Comparison of ENCODE assay signal across 1 cellular context in the genomic region with DNA sequence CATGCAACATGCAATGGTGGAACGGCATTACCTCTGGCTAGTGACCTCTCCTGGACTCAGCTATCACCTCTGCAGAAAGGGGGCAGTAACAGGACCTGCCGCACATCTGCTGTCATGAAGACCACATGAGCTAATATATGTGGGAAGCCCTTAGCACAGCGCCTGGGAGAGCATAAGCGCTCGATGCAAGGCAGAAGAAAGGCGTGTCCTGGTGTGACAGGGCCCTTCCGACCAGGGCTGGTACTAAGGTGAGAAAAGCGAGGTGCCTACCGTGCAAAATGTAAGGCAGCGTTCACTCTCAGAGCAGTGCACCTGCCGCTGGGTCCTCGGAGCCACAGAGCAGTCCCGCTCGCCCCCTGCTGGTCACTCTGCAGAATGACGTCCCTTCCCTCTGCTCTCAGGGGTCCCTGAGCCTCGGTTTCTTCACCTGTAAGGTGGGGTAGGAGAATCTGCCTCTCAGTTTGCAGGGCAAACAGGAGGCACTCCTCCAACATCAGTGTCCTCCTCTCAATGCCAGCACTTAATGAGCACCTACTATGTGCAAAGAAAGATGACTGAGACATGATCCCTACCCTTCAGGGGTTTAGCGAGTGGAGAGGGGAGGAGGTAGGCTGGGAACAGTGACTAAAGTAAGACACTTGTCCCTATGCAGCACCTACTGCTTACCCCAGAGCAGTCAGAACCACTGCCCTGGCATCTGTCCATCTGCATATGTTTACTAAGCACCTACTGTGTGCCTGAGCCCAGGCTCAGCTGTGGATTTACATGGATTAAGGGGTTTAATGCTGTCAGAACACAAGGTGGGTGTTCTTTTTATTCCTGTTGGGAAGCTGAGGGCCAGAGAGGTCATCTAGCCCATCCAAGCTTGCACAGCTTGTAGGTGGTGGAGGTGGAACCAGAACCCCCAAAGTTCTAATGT.
TF ChIP-seq lines count a peak whose summit lies in the region.

No MANE protein-coding gene starts in this region.

TF ChIP-seq in HepG2, 621 proteins besides CTCF, POLR2A, EP300 and RAD21 (continued from another document and continues in another):
- TF ChIP-seq, protein P1, sequence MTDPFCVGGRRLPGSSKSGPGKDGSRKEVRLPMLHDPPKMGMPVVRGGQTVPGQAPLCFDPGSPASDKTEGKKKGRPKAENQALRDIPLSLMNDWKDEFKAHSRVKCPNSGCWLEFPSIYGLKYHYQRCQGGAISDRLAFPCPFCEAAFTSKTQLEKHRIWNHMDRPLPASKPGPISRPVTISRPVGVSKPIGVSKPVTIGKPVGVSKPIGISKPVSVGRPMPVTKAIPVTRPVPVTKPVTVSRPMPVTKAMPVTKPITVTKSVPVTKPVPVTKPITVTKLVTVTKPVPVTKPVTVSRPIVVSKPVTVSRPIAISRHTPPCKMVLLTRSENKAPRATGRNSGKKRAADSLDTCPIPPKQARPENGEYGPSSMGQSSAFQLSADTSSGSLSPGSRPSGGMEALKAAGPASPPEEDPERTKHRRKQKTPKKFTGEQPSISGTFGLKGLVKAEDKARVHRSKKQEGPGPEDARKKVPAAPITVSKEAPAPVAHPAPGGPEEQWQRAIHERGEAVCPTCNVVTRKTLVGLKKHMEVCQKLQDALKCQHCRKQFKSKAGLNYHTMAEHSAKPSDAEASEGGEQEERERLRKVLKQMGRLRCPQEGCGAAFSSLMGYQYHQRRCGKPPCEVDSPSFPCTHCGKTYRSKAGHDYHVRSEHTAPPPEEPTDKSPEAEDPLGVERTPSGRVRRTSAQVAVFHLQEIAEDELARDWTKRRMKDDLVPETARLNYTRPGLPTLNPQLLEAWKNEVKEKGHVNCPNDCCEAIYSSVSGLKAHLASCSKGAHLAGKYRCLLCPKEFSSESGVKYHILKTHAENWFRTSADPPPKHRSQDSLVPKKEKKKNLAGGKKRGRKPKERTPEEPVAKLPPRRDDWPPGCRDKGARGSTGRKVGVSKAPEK (CRISPR knock-in tag; IDR thresholded peaks at IDR 0.05; ENCODE audit: borderline replicate concordance), result peak; percentile 60; the same call in 1 of the 2 replicates
- TF ChIP-seq ZNF761 (CRISPR knock-in tag; conservative IDR thresholded peaks at IDR 0.05), result 0 out of 2 replicates have a peak, but pooled peaks have one; percentile 30
- no peak; the same call in 1 of the 2 replicates for TF ChIP-seq MTF2 (CRISPR knock-in tag; IDR thresholded peaks at IDR 0.05; ENCODE audit: borderline replicate concordance)
- TF ChIP-seq, protein P2, sequence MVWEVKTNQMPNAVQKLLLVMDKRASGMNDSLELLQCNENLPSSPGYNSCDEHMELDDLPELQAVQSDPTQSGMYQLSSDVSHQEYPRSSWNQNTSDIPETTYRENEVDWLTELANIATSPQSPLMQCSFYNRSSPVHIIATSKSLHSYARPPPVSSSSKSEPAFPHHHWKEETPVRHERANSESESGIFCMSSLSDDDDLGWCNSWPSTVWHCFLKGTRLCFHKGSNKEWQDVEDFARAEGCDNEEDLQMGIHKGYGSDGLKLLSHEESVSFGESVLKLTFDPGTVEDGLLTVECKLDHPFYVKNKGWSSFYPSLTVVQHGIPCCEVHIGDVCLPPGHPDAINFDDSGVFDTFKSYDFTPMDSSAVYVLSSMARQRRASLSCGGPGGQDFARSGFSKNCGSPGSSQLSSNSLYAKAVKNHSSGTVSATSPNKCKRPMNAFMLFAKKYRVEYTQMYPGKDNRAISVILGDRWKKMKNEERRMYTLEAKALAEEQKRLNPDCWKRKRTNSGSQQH (CRISPR knock-in tag; IDR thresholded peaks at IDR 0.05; ENCODE audit: low read depth), result 0 out of 2 replicates have a peak, but pooled peaks have one; percentile 63
- TF ChIP-seq SMAD9 (CRISPR knock-in tag; IDR thresholded peaks at IDR 0.05), result 0 out of 2 replicates have a peak, but pooled peaks have one; percentile 68
- TF ChIP-seq, protein P3, sequence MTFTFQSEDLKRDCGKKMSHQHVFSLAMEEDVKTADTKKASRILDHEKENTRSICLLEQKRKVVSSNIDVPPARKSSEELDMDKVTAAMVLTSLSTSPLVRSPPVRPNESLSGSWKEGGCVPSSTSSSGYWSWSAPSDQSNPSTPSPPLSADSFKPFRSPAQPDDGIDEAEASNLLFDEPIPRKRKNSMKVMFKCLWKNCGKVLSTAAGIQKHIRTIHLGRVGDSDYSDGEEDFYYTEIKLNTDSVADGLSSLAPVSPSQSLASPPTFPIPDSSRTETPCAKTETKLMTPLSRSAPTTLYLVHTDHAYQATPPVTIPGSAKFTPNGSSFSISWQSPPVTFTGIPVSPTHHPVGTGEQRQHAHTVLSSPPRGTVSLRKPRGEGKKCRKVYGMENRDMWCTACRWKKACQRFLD (CRISPR knock-in tag; IDR thresholded peaks at IDR 0.05; ENCODE audit: borderline replicate concordance), result 0 out of 2 replicates have a peak, but pooled peaks have one; percentile 77
- peak; percentile 91; the same call in 1 of the 2 replicates for TF ChIP-seq ZNF292 (CRISPR knock-in tag; IDR thresholded peaks at IDR 0.05; ENCODE audit: borderline replicate concordance, low read depth)
- no peak for TF ChIP-seq PLRG1 (conservative IDR thresholded peaks at IDR 0.05)
- TF ChIP-seq MAFK (conservative IDR thresholded peaks at IDR 0.05 in 1 of 2, IDR thresholded peaks at IDR 0.05 in 1 of 2; ENCODE audit: low read length in 2 of 2), result no peak; a peak in 1 of 4 replicates
- no peak for TF ChIP-seq ZNF816 (CRISPR knock-in tag; IDR thresholded peaks at IDR 0.05; ENCODE audit: borderline replicate concordance)
- 0 out of 2 replicates have a peak, but pooled peaks have one; percentile 64 for TF ChIP-seq ZNF616 (CRISPR knock-in tag; IDR thresholded peaks at IDR 0.05; ENCODE audit: low read depth)
- TF ChIP-seq, protein P4, sequence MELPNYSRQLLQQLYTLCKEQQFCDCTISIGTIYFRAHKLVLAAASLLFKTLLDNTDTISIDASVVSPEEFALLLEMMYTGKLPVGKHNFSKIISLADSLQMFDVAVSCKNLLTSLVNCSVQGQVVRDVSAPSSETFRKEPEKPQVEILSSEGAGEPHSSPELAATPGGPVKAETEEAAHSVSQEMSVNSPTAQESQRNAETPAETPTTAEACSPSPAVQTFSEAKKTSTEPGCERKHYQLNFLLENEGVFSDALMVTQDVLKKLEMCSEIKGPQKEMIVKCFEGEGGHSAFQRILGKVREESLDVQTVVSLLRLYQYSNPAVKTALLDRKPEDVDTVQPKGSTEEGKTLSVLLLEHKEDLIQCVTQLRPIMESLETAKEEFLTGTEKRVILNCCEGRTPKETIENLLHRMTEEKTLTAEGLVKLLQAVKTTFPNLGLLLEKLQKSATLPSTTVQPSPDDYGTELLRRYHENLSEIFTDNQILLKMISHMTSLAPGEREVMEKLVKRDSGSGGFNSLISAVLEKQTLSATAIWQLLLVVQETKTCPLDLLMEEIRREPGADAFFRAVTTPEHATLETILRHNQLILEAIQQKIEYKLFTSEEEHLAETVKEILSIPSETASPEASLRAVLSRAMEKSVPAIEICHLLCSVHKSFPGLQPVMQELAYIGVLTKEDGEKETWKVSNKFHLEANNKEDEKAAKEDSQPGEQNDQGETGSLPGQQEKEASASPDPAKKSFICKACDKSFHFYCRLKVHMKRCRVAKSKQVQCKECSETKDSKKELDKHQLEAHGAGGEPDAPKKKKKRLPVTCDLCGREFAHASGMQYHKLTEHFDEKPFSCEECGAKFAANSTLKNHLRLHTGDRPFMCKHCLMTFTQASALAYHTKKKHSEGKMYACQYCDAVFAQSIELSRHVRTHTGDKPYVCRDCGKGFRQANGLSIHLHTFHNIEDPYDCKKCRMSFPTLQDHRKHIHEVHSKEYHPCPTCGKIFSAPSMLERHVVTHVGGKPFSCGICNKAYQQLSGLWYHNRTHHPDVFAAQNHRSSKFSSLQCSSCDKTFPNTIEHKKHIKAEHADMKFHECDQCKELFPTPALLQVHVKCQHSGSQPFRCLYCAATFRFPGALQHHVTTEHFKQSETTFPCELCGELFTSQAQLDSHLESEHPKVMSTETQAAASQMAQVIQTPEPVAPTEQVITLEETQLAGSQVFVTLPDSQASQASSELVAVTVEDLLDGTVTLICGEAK (IDR thresholded peaks at IDR 0.05), result no peak
- TF ChIP-seq, protein P4 (CRISPR knock-in tag; IDR thresholded peaks at IDR 0.05), result 0 out of 2 replicates have a peak, but pooled peaks have one; percentile 64
- TF ChIP-seq ZNF567 (CRISPR knock-in tag; IDR thresholded peaks at IDR 0.05; ENCODE audit: borderline replicate concordance), result peak; percentile 98
- TF ChIP-seq, protein P5, sequence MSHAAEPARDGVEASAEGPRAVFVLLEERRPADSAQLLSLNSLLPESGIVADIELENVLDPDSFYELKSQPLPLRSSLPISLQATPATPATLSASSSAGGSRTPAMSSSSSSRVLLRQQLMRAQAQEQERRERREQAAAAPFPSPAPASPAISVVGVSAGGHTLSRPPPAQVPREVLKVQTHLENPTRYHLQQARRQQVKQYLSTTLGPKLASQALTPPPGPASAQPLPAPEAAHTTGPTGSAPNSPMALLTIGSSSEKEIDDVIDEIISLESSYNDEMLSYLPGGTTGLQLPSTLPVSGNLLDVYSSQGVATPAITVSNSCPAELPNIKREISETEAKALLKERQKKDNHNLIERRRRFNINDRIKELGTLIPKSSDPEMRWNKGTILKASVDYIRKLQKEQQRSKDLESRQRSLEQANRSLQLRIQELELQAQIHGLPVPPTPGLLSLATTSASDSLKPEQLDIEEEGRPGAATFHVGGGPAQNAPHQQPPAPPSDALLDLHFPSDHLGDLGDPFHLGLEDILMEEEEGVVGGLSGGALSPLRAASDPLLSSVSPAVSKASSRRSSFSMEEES (CRISPR knock-in tag; IDR thresholded peaks at IDR 0.05), result 0 out of 2 replicates have a peak, but pooled peaks have one; percentile 43
- TF ChIP-seq HDAC1 (CRISPR knock-in tag; IDR thresholded peaks at IDR 0.05), result 0 out of 2 replicates have a peak, but pooled peaks have one; percentile 59
- TF ChIP-seq, protein P6, sequence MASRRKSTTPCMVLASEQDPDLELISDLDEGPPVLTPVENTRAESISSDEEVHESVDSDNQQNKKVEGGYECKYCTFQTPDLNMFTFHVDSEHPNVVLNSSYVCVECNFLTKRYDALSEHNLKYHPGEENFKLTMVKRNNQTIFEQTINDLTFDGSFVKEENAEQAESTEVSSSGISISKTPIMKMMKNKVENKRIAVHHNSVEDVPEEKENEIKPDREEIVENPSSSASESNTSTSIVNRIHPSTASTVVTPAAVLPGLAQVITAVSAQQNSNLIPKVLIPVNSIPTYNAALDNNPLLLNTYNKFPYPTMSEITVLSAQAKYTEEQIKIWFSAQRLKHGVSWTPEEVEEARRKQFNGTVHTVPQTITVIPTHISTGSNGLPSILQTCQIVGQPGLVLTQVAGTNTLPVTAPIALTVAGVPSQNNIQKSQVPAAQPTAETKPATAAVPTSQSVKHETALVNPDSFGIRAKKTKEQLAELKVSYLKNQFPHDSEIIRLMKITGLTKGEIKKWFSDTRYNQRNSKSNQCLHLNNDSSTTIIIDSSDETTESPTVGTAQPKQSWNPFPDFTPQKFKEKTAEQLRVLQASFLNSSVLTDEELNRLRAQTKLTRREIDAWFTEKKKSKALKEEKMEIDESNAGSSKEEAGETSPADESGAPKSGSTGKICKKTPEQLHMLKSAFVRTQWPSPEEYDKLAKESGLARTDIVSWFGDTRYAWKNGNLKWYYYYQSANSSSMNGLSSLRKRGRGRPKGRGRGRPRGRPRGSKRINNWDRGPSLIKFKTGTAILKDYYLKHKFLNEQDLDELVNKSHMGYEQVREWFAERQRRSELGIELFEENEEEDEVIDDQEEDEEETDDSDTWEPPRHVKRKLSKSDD (CRISPR knock-in tag; IDR thresholded peaks at IDR 0.05; ENCODE audit: low read depth), result no peak
- 0 out of 2 replicates have a peak, but pooled peaks have one; percentile 21 for TF ChIP-seq RCOR2 (CRISPR knock-in tag; IDR thresholded peaks at IDR 0.05)
- TF ChIP-seq SMAD3 (CRISPR knock-in tag; IDR thresholded peaks at IDR 0.05), result 0 out of 2 replicates have a peak, but pooled peaks have one; percentile 67
- TF ChIP-seq, protein P7, sequence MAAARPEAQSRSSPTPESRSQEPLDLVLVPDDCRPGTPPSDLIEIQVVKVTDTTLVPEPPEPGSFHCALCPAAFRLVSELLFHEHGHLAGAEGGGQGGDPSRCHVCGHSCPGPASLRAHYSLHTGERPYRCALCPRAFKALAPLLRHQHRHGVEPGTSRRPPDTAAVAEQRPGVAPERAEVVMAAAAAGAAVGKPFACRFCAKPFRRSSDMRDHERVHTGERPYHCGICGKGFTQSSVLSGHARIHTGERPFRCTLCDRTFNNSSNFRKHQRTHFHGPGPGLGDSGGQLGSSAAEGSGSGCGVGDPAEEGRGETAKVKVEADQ (CRISPR knock-in tag; IDR thresholded peaks at IDR 0.05; ENCODE audit: borderline replicate concordance), result peak; percentile 87; the same call in 1 of the 2 replicates
- peak; percentile 37; the same call in 1 of the 2 replicates for TF ChIP-seq PHF8 (CRISPR knock-in tag; IDR thresholded peaks at IDR 0.05)
- TF ChIP-seq ZFP1 (CRISPR knock-in tag; IDR thresholded peaks at IDR 0.05), result 0 out of 2 replicates have a peak, but pooled peaks have one; percentile 68
